In genomic region chr9:109735796-109736195, GRCh38 we compare ENCODE assay signal across 18 cellular contexts. TPM values are rescaled to one million over a fixed set of nuclear protein-coding genes. Genes with fewer than 3 reads are reported as not detected.
"Had no signal": no experiment of that assay in that cellular context is flagged by ENCODE, and none has a peak within 500 bp of the region (broad histone marks: within the 10 kb centered on the region; RNA-seq: fewer than 3 reads in every experiment).

No MANE protein-coding gene starts in this region.

- H3K4me3 ChIP-seq: colonic mucosa, esophagus squamous epithelium, left lung, lung, testis, tibial nerve had no signal

- H3K27me3 ChIP-seq: colonic mucosa, left lung, testis, tibial nerve had no signal

- DNase-seq: caudate nucleus; colonic mucosa; dermis blood vessel endothelial cell; esophagus squamous epithelium; foreskin melanocyte; head of caudate nucleus; islet precursor cell; left lung; mesendoderm; natural killer cell; posterior cingulate gyrus; stimulated activated CD4-positive, alpha-beta T cell treated with anti-CD3 and anti-CD28 coated beads, Interleukin-4, amount 100 ng/mL, for 1 hour; stimulated activated CD8-positive, alpha-beta memory T cell treated with anti-CD3 and anti-CD28 coated beads, Interleukin-4, amount 100 ng/mL, for 48 hours; stimulated activated naive CD8-positive, alpha-beta T cell treated with anti-CD3 and anti-CD28 coated beads, Interleukin-15, Interleukin-2, amounts not matched to agents 100 U/mL and 50 U/mL, for 24 hours; testis had no signal

- H3K4me1 ChIP-seq: colonic mucosa, testis had no signal

- H3K9me3 ChIP-seq: colonic mucosa, esophagus squamous epithelium, left lung, testis, tibial nerve had no signal

- H3K27ac ChIP-seq: colonic mucosa, esophagus squamous epithelium, left lung, testis, tibial nerve had no signal

- ATAC-seq: left lung; natural killer cell; stimulated activated effector memory CD8-positive, alpha-beta T cell treated with anti-CD3 and anti-CD28 coated beads, Interleukin-12 subunit alpha, Interleukin-12 subunit beta, amount 100 ng/mL, for 72 hours; stimulated activated naive CD8-positive, alpha-beta T cell treated with anti-CD3 and anti-CD28 coated beads, Interleukin-15, Interleukin-2, amounts not matched to agents 100 U/mL and 50 U/mL, for 24 hours had no signal

- H3K36me3 ChIP-seq: colonic mucosa, esophagus squamous epithelium, left lung, tibial nerve had no signal

RNA-seq across cellular contexts. Expression of gene PALM2AKAP2, which starts 44.2 kb away (rescaled TPM):
- total RNA-seq: dermis blood vessel endothelial cell, natural killer cell had no signal
